8 cellular contexts compared by ENCODE assay signal in genomic region chr17:65022751-65023421, GRCh38. TPM values are rescaled to one million over a fixed set of nuclear protein-coding genes. Genes with fewer than 3 reads are reported as not detected.
DNase-seq lines count a peak whose midpoint lies in the region; ATAC-seq lines count a peak whose summit lies in the region.

No MANE protein-coding gene starts in this region.

- H3K27ac Mint-ChIP-seq in activated T-helper 2 cell treated with anti-CD3 and anti-CD28 coated beads, Interferon-gamma antibody, Interleukin-2, Interleukin-4, amounts not matched to agents 10 μg/mL and 5 μg/mL and 100 μg/mL, durations not matched to agents 14 hours and 24 hours and 36 hours, result peak overlapping the region; percentile 1

- no peaks in the 10 kb centered on the region for H3K27me3 Mint-ChIP-seq in activated T-helper 2 cell treated with anti-CD3 and anti-CD28 coated beads, Interferon-gamma antibody, Interleukin-2, Interleukin-4, amounts not matched to agents 10 μg/mL and 5 μg/mL and 100 μg/mL, durations not matched to agents 14 hours and 24 hours and 36 hours (ENCODE audit: low read depth)

- ATAC-seq in GM19455 (IDR thresholded peaks at IDR 0.05; ENCODE audit: unreplicated experiment) (peak; percentile 85), HG03439 (IDR thresholded peaks at IDR 0.05; ENCODE audit: unreplicated experiment) (peak; percentile 81)

- no peaks in the 10 kb centered on the region for H3K9me3 Mint-ChIP-seq in activated T-helper 2 cell treated with anti-CD3 and anti-CD28 coated beads, Interferon-gamma antibody, Interleukin-2, Interleukin-4, amounts not matched to agents 10 μg/mL and 5 μg/mL and 100 μg/mL, durations not matched to agents 14 hours and 24 hours and 36 hours

- DNase-seq in G401 (ENCODE audit: low spot score) (peak; percentile 52), kidney glomerular epithelial cell (lab: John Stamatoyannopoulos, UW) (peak; percentile 48), inferior parietal cortex (ENCODE audit: extremely low spot score) (no peak), DMS153 treated with DMSO at 0.1 percent for 48 hours (lab: John Stamatoyannopoulos, UW; ENCODE audit: unreplicated experiment) (no peak), NCI-H2171 treated with DMSO at 0.1 percent for 48 hours (lab: John Stamatoyannopoulos, UW) (no peak)
- no peak for DNase-seq in activated T-helper 2 cell treated with anti-CD3 and anti-CD28 coated beads, Interferon-gamma antibody, Interleukin-2, Interleukin-4, amounts not matched to agents 10 μg/mL and 5 μg/mL and 100 μg/mL, durations not matched to agents 14 hours and 24 hours and 36 hours (ENCODE audit: low spot score)

- intact Hi-C loops in activated T-helper 2 cell treated with anti-CD3 and anti-CD28 coated beads, Interferon-gamma antibody, Interleukin-2, Interleukin-4, amounts not matched to agents 10 μg/mL and 5 μg/mL and 100 μg/mL, durations not matched to agents 14 hours and 24 hours and 36 hours (cut with micrococcal nuclease), result no loop called here

- in situ Hi-C loops in G401 (cut with HindIII; ENCODE audit: low sequenced_read_pairs), result no loop called here

- H3K4me1 Mint-ChIP-seq in activated T-helper 2 cell treated with anti-CD3 and anti-CD28 coated beads, Interferon-gamma antibody, Interleukin-2, Interleukin-4, amounts not matched to agents 10 μg/mL and 5 μg/mL and 100 μg/mL, durations not matched to agents 14 hours and 24 hours and 36 hours (ENCODE audit: low read depth), result peaks cover 59% of the 10 kb centered on the region

- peaks cover 54% of the 10 kb centered on the region for H3K36me3 Mint-ChIP-seq in activated T-helper 2 cell treated with anti-CD3 and anti-CD28 coated beads, Interferon-gamma antibody, Interleukin-2, Interleukin-4, amounts not matched to agents 10 μg/mL and 5 μg/mL and 100 μg/mL, durations not matched to agents 14 hours and 24 hours and 36 hours (ENCODE audit: low read depth)

- no peak overlapping the region for H3K4me3 Mint-ChIP-seq in activated T-helper 2 cell treated with anti-CD3 and anti-CD28 coated beads, Interferon-gamma antibody, Interleukin-2, Interleukin-4, amounts not matched to agents 10 μg/mL and 5 μg/mL and 100 μg/mL, durations not matched to agents 14 hours and 24 hours and 36 hours (ENCODE audit: low read depth)

RNA-seq across cellular contexts. Expression of gene GNA13, which starts 33.7 kb away (rescaled TPM):
- total RNA-seq in G401 (2014; rRNA removed; shearing (Covaris generic)), result 43.5 and 69.7 TPM in 2 replicates
- total RNA-seq in activated T-helper 2 cell treated with anti-CD3 and anti-CD28 coated beads, Interferon-gamma antibody, Interleukin-2, Interleukin-4, amounts not matched to agents 10 μg/mL and 5 μg/mL and 100 μg/mL, durations not matched to agents 14 hours and 24 hours and 36 hours, result 63.8 and 68.7 TPM in 2 replicates

Comparison
In these comparisons a context has a peak if more than half of its experiments do, and no peak if none do; other contexts are left out.
1. DNase-seq: peak in G401 (single experiment) and kidney glomerular epithelial cell (single experiment); none in activated T-helper 2 cell treated with anti-CD3 and anti-CD28 coated beads, Interferon-gamma antibody, Interleukin-2, Interleukin-4, amounts not matched to agents 10 μg/mL and 5 μg/mL and 100 μg/mL, durations not matched to agents 14 hours and 24 hours and 36 hours (single experiment), inferior parietal cortex (single experiment), DMS153 treated with DMSO at 0.1 percent for 48 hours (single experiment) and NCI-H2171 treated with DMSO at 0.1 percent for 48 hours (single experiment).